In the genomic region with DNA sequence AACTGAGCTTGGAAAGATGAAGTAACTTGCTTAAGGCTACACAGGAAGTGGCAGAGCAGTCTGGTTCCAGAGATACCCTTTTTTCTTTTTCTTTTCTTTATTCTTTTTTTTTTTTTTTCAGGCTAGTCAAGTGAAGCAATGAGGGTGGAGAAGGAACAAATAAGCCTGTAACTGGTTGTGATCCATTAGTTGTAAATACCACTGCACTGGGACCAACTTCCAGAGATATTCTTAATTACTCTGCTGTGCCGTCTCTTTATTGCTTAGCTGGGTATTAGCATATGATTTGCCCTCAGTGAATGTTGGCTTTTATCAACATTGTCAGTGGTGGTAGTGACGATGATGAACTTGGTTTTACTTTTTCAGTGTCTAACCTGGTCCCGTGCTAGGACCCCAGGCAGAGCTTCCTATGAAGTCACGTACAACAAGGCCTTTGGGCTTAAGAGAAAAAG, we compare ENCODE assay signal across 9 cellular contexts. TPM values are rescaled to one million over a fixed set of nuclear protein-coding genes. Genes with fewer than 3 reads are reported as not detected.
DNase-seq lines count a peak whose midpoint lies in the region; ATAC-seq and TF ChIP-seq lines count a peak whose summit lies in the region.
"Had no signal": no experiment of that assay in that cellular context is flagged by ENCODE, and none has a peak within 500 bp of the region (broad histone marks: within the 10 kb centered on the region; RNA-seq: fewer than 3 reads in every experiment).

No MANE protein-coding gene starts in this region.

- DNase-seq in SKM-1 treated with dmso at 0.1 percent for 144 hours (lab: John Stamatoyannopoulos, UW; ENCODE audit: unreplicated experiment) (peak; percentile 19), SKM-1 (lab: John Stamatoyannopoulos, UW; ENCODE audit: unreplicated experiment) (no peak), glutamatergic neuron (no peak), DMS114 treated with DMSO at 0.1 percent for 48 hours (lab: John Stamatoyannopoulos, UW; ENCODE audit: unreplicated experiment) (no peak), middle frontal gyrus (ENCODE audit: extremely low spot score, low spot score) (no peak)
- DNase-seq: trophoblast cell had no signal

- no peaks in the 10 kb centered on the region for H3K9me3 Mint-ChIP-seq in T-helper 1 cell treated with Interleukin-12 subunit alpha and Interleukin-12 subunit beta and Interleukin-4 antibody, amounts not matched to agents 30 μg/mL and 1 μg/mL, for 36 hours
- H3K9me3 Mint-ChIP-seq in glutamatergic neuron (ENCODE audit: unreplicated experiment): no peaks in the 10 kb centered on the region
- H3K9me3 Mint-ChIP-seq in stimulated activated naive CD8-positive, alpha-beta T cell treated with anti-CD3 and anti-CD28 coated beads, Interleukin-15, Interleukin-2, amounts not matched to agents 100 ng/mL and 50 ng/mL, for 24 hours: no peaks in the 10 kb centered on the region

- H3K36me3 Mint-ChIP-seq in T-helper 1 cell treated with Interleukin-12 subunit alpha and Interleukin-12 subunit beta and Interleukin-4 antibody, amounts not matched to agents 30 μg/mL and 1 μg/mL, for 36 hours (ENCODE audit: low read depth): peaks cover 32% of the 10 kb centered on the region
- H3K36me3 Mint-ChIP-seq in glutamatergic neuron (ENCODE audit: unreplicated experiment): no peaks in the 10 kb centered on the region
- peaks cover 11% of the 10 kb centered on the region for H3K36me3 Mint-ChIP-seq in stimulated activated naive CD8-positive, alpha-beta T cell treated with anti-CD3 and anti-CD28 coated beads, Interleukin-15, Interleukin-2, amounts not matched to agents 100 ng/mL and 50 ng/mL, for 24 hours (ENCODE audit: low read depth)

- H3K4me1 Mint-ChIP-seq in T-helper 1 cell treated with Interleukin-12 subunit alpha and Interleukin-12 subunit beta and Interleukin-4 antibody, amounts not matched to agents 30 μg/mL and 1 μg/mL, for 36 hours (ENCODE audit: low read depth): peaks cover 57% of the 10 kb centered on the region
- peaks cover 18% of the 10 kb centered on the region for H3K4me1 Mint-ChIP-seq in glutamatergic neuron (ENCODE audit: low read depth, unreplicated experiment)
- H3K4me1 Mint-ChIP-seq in stimulated activated naive CD8-positive, alpha-beta T cell treated with anti-CD3 and anti-CD28 coated beads, Interleukin-15, Interleukin-2, amounts not matched to agents 100 ng/mL and 50 ng/mL, for 24 hours (ENCODE audit: low read depth): peaks cover 89% of the 10 kb centered on the region

- TF ChIP-seq CTCF in glutamatergic neuron (IDR thresholded peaks at IDR 0.05; ENCODE audit: partially characterized antibody, unreplicated experiment): no peak

- H3K4me3 Mint-ChIP-seq in T-helper 1 cell treated with Interleukin-12 subunit alpha and Interleukin-12 subunit beta and Interleukin-4 antibody, amounts not matched to agents 30 μg/mL and 1 μg/mL, for 36 hours: peak overlapping the region; percentile 76
- H3K4me3 Mint-ChIP-seq in glutamatergic neuron (ENCODE audit: unreplicated experiment): no peak overlapping the region
- H3K4me3 Mint-ChIP-seq in stimulated activated naive CD8-positive, alpha-beta T cell treated with anti-CD3 and anti-CD28 coated beads, Interleukin-15, Interleukin-2, amounts not matched to agents 100 ng/mL and 50 ng/mL, for 24 hours: peak overlapping the region; percentile 78

- H3K27ac Mint-ChIP-seq in T-helper 1 cell treated with Interleukin-12 subunit alpha and Interleukin-12 subunit beta and Interleukin-4 antibody, amounts not matched to agents 30 μg/mL and 1 μg/mL, for 36 hours: peak overlapping the region; percentile 89
- peak overlapping the region; percentile 52 for H3K27ac Mint-ChIP-seq in glutamatergic neuron (ENCODE audit: unreplicated experiment)
- H3K27ac Mint-ChIP-seq in stimulated activated naive CD8-positive, alpha-beta T cell treated with anti-CD3 and anti-CD28 coated beads, Interleukin-15, Interleukin-2, amounts not matched to agents 100 ng/mL and 50 ng/mL, for 24 hours: peak overlapping the region; percentile 93

- ATAC-seq in HG03521 (IDR thresholded peaks at IDR 0.05; ENCODE audit: unreplicated experiment): no peak

- H3K27me3 Mint-ChIP-seq in T-helper 1 cell treated with Interleukin-12 subunit alpha and Interleukin-12 subunit beta and Interleukin-4 antibody, amounts not matched to agents 30 μg/mL and 1 μg/mL, for 36 hours (ENCODE audit: low read depth): no peaks in the 10 kb centered on the region
- peaks cover 2% of the 10 kb centered on the region for H3K27me3 Mint-ChIP-seq in glutamatergic neuron (ENCODE audit: unreplicated experiment)
- no peaks in the 10 kb centered on the region for H3K27me3 Mint-ChIP-seq in stimulated activated naive CD8-positive, alpha-beta T cell treated with anti-CD3 and anti-CD28 coated beads, Interleukin-15, Interleukin-2, amounts not matched to agents 100 ng/mL and 50 ng/mL, for 24 hours

RNA-seq across cellular contexts. Expression of a gene that starts 26.7 kb away (rescaled TPM):
- total RNA-seq in glutamatergic neuron (ENCODE audit: unreplicated experiment): 9.3 TPM
